9 cellular contexts compared by ENCODE assay signal in genomic region chr17:65101371-65101770, GRCh38. TPM values are rescaled to one million over a fixed set of nuclear protein-coding genes. Genes with fewer than 3 reads are reported as not detected.
DNase-seq lines count a peak whose midpoint lies in the region; ATAC-seq and TF ChIP-seq lines count a peak whose summit lies in the region.
"Had no signal": no experiment of that assay in that cellular context is flagged by ENCODE, and none has a peak within 500 bp of the region (broad histone marks: within the 10 kb centered on the region; RNA-seq: fewer than 3 reads in every experiment).

No MANE protein-coding gene starts in this region.

- H3K27me3 ChIP-seq in HCT116 (ENCODE audit: insufficient read depth, low read length) (no peaks in the 10 kb centered on the region), hepatocyte (no peaks in the 10 kb centered on the region)

- CTCF ChIA-PET in HCT116 (lab: Charles Lee), result interaction anchor here (2.2 to 3.5 kb wide), 7 partner anchors 8 to 126 kb away, joined by 7 to 27 read pairs (median 18); partner anchors contain the start of gene RGS9
- CTCF ChIA-PET in T-cell (lab: Charles Lee), result interaction anchor here (0.7 to 2.6 kb wide), 10 partner anchors 33 to 182 kb away, joined by 3 to 14 read pairs (median 4); partner anchors contain the start of genes LRRC37A3 (in 1 of the 2) and RGS9 (in 1 of the 2)

- H3K4me1 Mint-ChIP-seq in T-cell, result peaks cover 14 to 24% (median 15%) of the 10 kb centered on the region in 3 donors
- H3K4me1 Mint-ChIP-seq in stimulated activated naive B cell treated with anti-CD40 and anti-IgM and Interleukin-4, amounts not matched to agents 10 μg/mL and 1 μg/mL and 100 μg/mL, for 72 hours, result peaks cover 9 to 21% of the 10 kb centered on the region in 2 donors

- no peaks in the 10 kb centered on the region for H3K27me3 Mint-ChIP-seq in T-cell
- H3K27me3 Mint-ChIP-seq in stimulated activated naive B cell treated with anti-CD40 and anti-IgM and Interleukin-4, amounts not matched to agents 10 μg/mL and 1 μg/mL and 100 μg/mL, for 72 hours, result no peaks in the 10 kb centered on the region

- no peaks in the 10 kb centered on the region for H3K9me3 Mint-ChIP-seq in T-cell
- H3K9me3 Mint-ChIP-seq in stimulated activated naive B cell treated with anti-CD40 and anti-IgM and Interleukin-4, amounts not matched to agents 10 μg/mL and 1 μg/mL and 100 μg/mL, for 72 hours, result no peaks in the 10 kb centered on the region

- H3K4me3 ChIP-seq in HCT116 (replicated peaks in 1 of 2; ENCODE audit: low read depth in 1 of 2, low read length in 2 of 2) (peak overlapping the region; percentile 54 to 65), hepatocyte (no peak overlapping the region)

- H3K4me2 ChIP-seq in HCT116 (ENCODE audit: low read length) (peak overlapping the region; percentile 85), hepatocyte (peak overlapping the region; percentile 83)

- TF ChIP-seq CTCF in HCT116 (IDR thresholded peaks at IDR 0.05 in 2 of 3, conservative IDR thresholded peaks at IDR 0.05 in 1 of 3; ENCODE audit: borderline replicate concordance in 1 of 3, insufficient read depth in 1 of 3, low read depth in 2 of 3, low read length in 2 of 3), result no peak
- no peak for TF ChIP-seq CTCF in hepatocyte (IDR thresholded peaks at IDR 0.05; ENCODE audit: poor library complexity)

- H3K9me3 ChIP-seq in HCT116 (ENCODE audit: control insufficient read depth in 1 of 2, insufficient read depth in 1 of 2, low read depth in 1 of 2, low read length in 2 of 2) (no peaks in the 10 kb centered on the region), hepatocyte (ENCODE audit: low read depth) (no peaks in the 10 kb centered on the region)

- H3K27ac Mint-ChIP-seq in T-cell, result no peak overlapping the region
- peak overlapping the region; percentile 96 for H3K27ac Mint-ChIP-seq in stimulated activated naive B cell treated with anti-CD40 and anti-IgM and Interleukin-4, amounts not matched to agents 10 μg/mL and 1 μg/mL and 100 μg/mL, for 72 hours

- POLR2A ChIA-PET in HCT116 (lab: Charles Lee) (no interaction called here), T-cell (lab: Charles Lee) (no interaction called here)

- H3K9me2 ChIP-seq in HCT116 (ENCODE audit: insufficient read depth) (no peaks in the 10 kb centered on the region), hepatocyte (replicated peaks; ENCODE audit: insufficient read depth) (no peaks in the 10 kb centered on the region)

- RAD21 ChIA-PET in HCT116 (lab: Charles Lee; ENCODE audit: low non-redundant PET in 1 of 2, low total read pairs in 2 of 2, uncharacterized antibody in 2 of 2, unreplicated experiment in 2 of 2), result no interaction called here

- no peaks in the 10 kb centered on the region for H3K36me3 Mint-ChIP-seq in T-cell
- H3K36me3 Mint-ChIP-seq in stimulated activated naive B cell treated with anti-CD40 and anti-IgM and Interleukin-4, amounts not matched to agents 10 μg/mL and 1 μg/mL and 100 μg/mL, for 72 hours, result no peaks in the 10 kb centered on the region

- H3K79me2 ChIP-seq in HCT116 (ENCODE audit: insufficient read depth, low read length) (no peaks in the 10 kb centered on the region), hepatocyte (no peaks in the 10 kb centered on the region)

- TSS peak; percentile 57 for BruUV-seq in HCT116 (replicated peaks; lab: Mats Ljungman, UMichigan)

- TF ChIP-seq POLR2A in HCT116 (IDR thresholded peaks at IDR 0.05; ENCODE audit: borderline replicate concordance, extremely low read depth, insufficient read depth, insufficient read length), result no peak

- H4K20me1 ChIP-seq in HCT116 (ENCODE audit: insufficient read depth), result no peaks in the 10 kb centered on the region
- no peaks in the 10 kb centered on the region for H4K20me1 ChIP-seq in hepatocyte (ENCODE audit: insufficient read depth, poor library complexity, severe bottlenecking)

- intact Hi-C loops in HCT116 (cut with micrococcal nuclease), result loop anchor here (2.0 to 5.0 kb wide), 3 partner anchors 35 to 139 kb away; partner anchors contain the start of gene RGS9

- H2AFZ ChIP-seq in HCT116 (ENCODE audit: low read depth, low read length, poor library complexity, severe bottlenecking), result peak overlapping the region; percentile 79
- H2AFZ ChIP-seq in hepatocyte, result peak overlapping the region; percentile 74

- ATAC-seq in HCT116 (no peak), T-cell (replicated peaks in 1 of 4) (no peak), GM18868 (IDR thresholded peaks at IDR 0.05; ENCODE audit: unreplicated experiment) (no peak)
- ATAC-seq in stimulated activated naive B cell treated with anti-CD40 and anti-IgM and Interleukin-4, amounts not matched to agents 10 μg/mL and 1 μg/mL and 100 μg/mL, for 72 hours (replicated peaks), result no peak

- TF ChIP-seq RAD21 in HCT116 (IDR thresholded peaks at IDR 0.05; ENCODE audit: low read depth), result no peak

- H3K4me1 ChIP-seq in HCT116 (ENCODE audit: control insufficient read depth in 1 of 2, insufficient read depth in 2 of 2, low read length in 2 of 2) (peaks cover 17 to 26% of the 10 kb centered on the region in 2 experiments), hepatocyte (ENCODE audit: insufficient read depth) (peaks cover 10% of the 10 kb centered on the region)

- H3K36me3 ChIP-seq in HCT116 (ENCODE audit: control insufficient read depth in 1 of 2, insufficient read depth in 2 of 2, low read length in 2 of 2), result no peaks in the 10 kb centered on the region
- no peaks in the 10 kb centered on the region for H3K36me3 ChIP-seq in hepatocyte (replicated peaks; ENCODE audit: insufficient read depth, low read depth)

- 85% methylated on average over 6 of the region's 6 CpGs for WGBS in hepatocyte (ENCODE audit: low lambda C conversion rate, missing lambda C conversion rate)

- peak overlapping the region; percentile 64 for H3K9ac ChIP-seq in HCT116 (ENCODE audit: low read length)

- H3K4me3 Mint-ChIP-seq in T-cell, result peak overlapping the region; percentile 73 to 74 (median 74)
- H3K4me3 Mint-ChIP-seq in stimulated activated naive B cell treated with anti-CD40 and anti-IgM and Interleukin-4, amounts not matched to agents 10 μg/mL and 1 μg/mL and 100 μg/mL, for 72 hours, result peak overlapping the region; percentile 82 to 85

- H3K27ac ChIP-seq in HCT116 (ENCODE audit: low read depth, low read length) (no peak overlapping the region), hepatocyte (no peak overlapping the region)

- DNase-seq in HCT116 (ENCODE audit: low read depth, low spot score) (no peak), T-cell (no peak), hepatocyte (ENCODE audit: low spot score) (no peak), SHP77 (lab: John Stamatoyannopoulos, UW) (no peak), SIG-M5 (lab: John Stamatoyannopoulos, UW) (no peak)
- DNase-seq in stimulated activated naive B cell treated with anti-CD40 and anti-IgM and Interleukin-4, amounts not matched to agents 10 μg/mL and 1 μg/mL and 100 μg/mL, for 72 hours, result no peak
- no peak for DNase-seq in stimulated activated CD4-positive, alpha-beta T cell treated with anti-CD3 and anti-CD28 coated beads, Interleukin-1b, Interleukin-23, amount 100 ng/mL, for 48 hours
- DNase-seq: NCI-H748 treated with DMSO at 0.1 percent for 48 hours had no signal

TF ChIP-seq in HCT116, 20 proteins besides CTCF, POLR2A, EP300 and RAD21:
- TF ChIP-seq MAX (IDR thresholded peaks at IDR 0.05), result no peak
- TF ChIP-seq REST (IDR thresholded peaks at IDR 0.05; ENCODE audit: low read depth), result no peak
- no peak for TF ChIP-seq ZNF274 (IDR thresholded peaks at IDR 0.05; ENCODE audit: low read depth, low read length)
- no peak for TF ChIP-seq ATF3 (IDR thresholded peaks at IDR 0.05)
TF ChIP-seq in HCT116: peak in this region for 0.

RNA-seq across cellular contexts. Expression of gene RGS9, which starts 35.8 kb away (rescaled TPM):
- total RNA-seq in HCT116 (2021; ENCODE audit: unreplicated experiment) (8.6 TPM), T-cell (1 to 10 TPM; 1.3 to 8.2 (median 1.9) TPM), hepatocyte (2.9 and 3.1 TPM in 2 replicates)
- polyA plus RNA-seq in HCT116 (2012), result 4.1 and 5.2 TPM in 2 replicates
- 3.3 and 6.0 TPM in 2 replicates for polyA plus RNA-seq in hepatocyte

RNA-seq across cellular contexts. Expression of gene GNA13, which starts 44.8 kb away (rescaled TPM):
- total RNA-seq in HCT116 (2021; ENCODE audit: unreplicated experiment), result 49.4 TPM
- polyA plus RNA-seq in HCT116 (2012), result 15.6 and 19.3 TPM in 2 replicates
- 100 to 1,000 TPM in 1 of 5 donors, 10 to 100 TPM in 4; 77.3 to 109 (median 89.3) TPM for total RNA-seq in T-cell
- 67.6 and 69.5 TPM in 2 replicates for total RNA-seq in hepatocyte
- polyA plus RNA-seq in hepatocyte, result 13.1 and 17.8 TPM in 2 replicates
